Comparison of ENCODE assay signal across 30 cellular contexts in the genomic region with DNA sequence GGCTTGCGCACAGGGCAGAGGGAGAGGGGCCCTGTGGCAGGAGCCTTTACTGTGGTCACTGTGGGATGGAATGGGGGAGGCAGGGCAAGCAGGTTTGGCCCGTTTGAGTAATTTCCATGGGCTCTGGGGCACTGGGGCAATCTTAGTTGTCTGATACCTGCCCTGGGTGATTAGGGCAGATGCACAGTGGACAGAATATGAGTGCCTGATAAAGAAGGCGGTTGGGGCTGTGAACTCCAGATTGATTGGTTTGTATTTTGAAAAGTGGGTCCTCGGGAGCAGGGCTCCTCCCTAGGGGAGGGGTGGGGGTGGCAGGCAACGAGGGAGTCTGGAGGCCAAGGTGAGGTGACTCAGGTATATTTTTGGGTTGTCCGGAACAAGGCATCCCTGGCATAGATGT.
"Had no signal": no experiment of that assay in that cellular context is flagged by ENCODE, and none has a peak within 500 bp of the region (broad histone marks: within the 10 kb centered on the region; RNA-seq: fewer than 3 reads in every experiment).

No MANE protein-coding gene starts in this region.

- H3K27me3 ChIP-seq: esophagus squamous epithelium, left lung, right lobe of liver, suprapubic skin, transverse colon, upper lobe of right lung had no signal

- H3K4me3 Mint-ChIP-seq: dendritic cell treated with granulocyte-macrophage colony-stimulating factor and Interleukin-4, amounts not matched to agents 40 ng/mL and 50 ng/mL, for 4 days; mesothelial cell of epicardium; naive B cell; natural killer cell treated with Interleukin-12 subunit alpha and Interleukin-12 subunit beta and Interleukin-15 and Interleukin-18, amount 100 ng/mL, for 72 hours; neural crest cell; stimulated activated naive CD8-positive, alpha-beta T cell treated with anti-CD3 and anti-CD28 coated beads, Interleukin-15, amount 100 ng/mL, for 72 hours had no signal

- H3K4me3 ChIP-seq: esophagus squamous epithelium, left lung, mucosa of descending colon, right lobe of liver, smooth muscle cell, suprapubic skin, transverse colon, upper lobe of right lung, uterus had no signal

- H3K36me3 ChIP-seq: esophagus squamous epithelium, left lung, right lobe of liver, suprapubic skin, transverse colon, upper lobe of right lung, uterus had no signal

- H3K79me2 ChIP-seq: parathyroid adenoma had no signal

- H3K4me1 ChIP-seq: esophagus squamous epithelium, left lung, parathyroid adenoma, right lobe of liver, suprapubic skin, transverse colon, upper lobe of right lung, uterus had no signal

- H3K9me3 Mint-ChIP-seq: neural crest cell had no signal

- H3K27ac Mint-ChIP-seq: dendritic cell treated with granulocyte-macrophage colony-stimulating factor and Interleukin-4, amounts not matched to agents 40 ng/mL and 50 ng/mL, for 4 days; mesothelial cell of epicardium; naive B cell; natural killer cell treated with Interleukin-12 subunit alpha and Interleukin-12 subunit beta and Interleukin-15 and Interleukin-18, amount 100 ng/mL, for 72 hours; progenitor cell of endocrine pancreas; stimulated activated naive CD8-positive, alpha-beta T cell treated with anti-CD3 and anti-CD28 coated beads, Interleukin-15, amount 100 ng/mL, for 72 hours had no signal

- H3K36me3 Mint-ChIP-seq: mesothelial cell of epicardium; naive B cell; natural killer cell treated with Interleukin-12 subunit alpha and Interleukin-12 subunit beta and Interleukin-15 and Interleukin-18, amount 100 ng/mL, for 72 hours had no signal

- H3K4me1 Mint-ChIP-seq: mesothelial cell of epicardium; naive B cell; neural crest cell; stimulated activated naive CD8-positive, alpha-beta T cell treated with anti-CD3 and anti-CD28 coated beads, Interleukin-15, amount 100 ng/mL, for 72 hours had no signal

- ATAC-seq: left lung; mucosa of descending colon; natural killer cell treated with Interleukin-12 subunit alpha and Interleukin-12 subunit beta and Interleukin-15 and Interleukin-18, amount 100 ng/mL, for 72 hours; right lobe of liver; stimulated activated naive CD8-positive, alpha-beta T cell treated with anti-CD3 and anti-CD28 coated beads, Interleukin-15, amount 100 ng/mL, for 72 hours; upper lobe of right lung had no signal

- H3K9ac ChIP-seq: parathyroid adenoma had no signal

- H3K9me3 ChIP-seq: right lobe of liver, suprapubic skin, transverse colon, upper lobe of right lung, uterus had no signal

- DNase-seq: effector memory CD4-positive, alpha-beta T cell; erythroblast; esophagus squamous epithelium; hypothalamus; kidney; left lung; mesenchymal stem cell; mucosa of descending colon; naive B cell; right lobe of liver; stimulated activated CD4-positive, alpha-beta T cell treated with anti-CD3 and anti-CD28 coated beads, Interleukin-12 subunit alpha, Interleukin-12 subunit beta, amount 100 ng/mL, for 4 hours; stimulated activated CD4-positive, alpha-beta T cell treated with anti-CD3 and anti-CD28 coated beads, Interleukin-1b, Interleukin-23, amount 100 ng/mL, for 48 hours; stimulated activated CD4-positive, alpha-beta T cell treated with anti-CD3 and anti-CD28 coated beads, Interleukin-4, amount 100 ng/mL, for 1 hour; stimulated activated CD8-positive, alpha-beta memory T cell treated with anti-CD3 and anti-CD28 coated beads, Interleukin-4, amount 100 ng/mL, for 48 hours; stimulated activated naive CD4-positive, alpha-beta T cell; stimulated activated naive CD8-positive, alpha-beta T cell treated with anti-CD3 and anti-CD28 coated beads, Interleukin-15, amount 100 ng/mL, for 72 hours; transverse colon; upper lobe of right lung; uterus had no signal

- H3K4me2 ChIP-seq: smooth muscle cell had no signal

- H3K27ac ChIP-seq: esophagus squamous epithelium, left lung, parathyroid adenoma, right lobe of liver, suprapubic skin, transverse colon, upper lobe of right lung, uterus had no signal

- H2AFZ ChIP-seq: parathyroid adenoma had no signal

- FAIRE-seq: colon, endometrium, frontal cortex, kidney had no signal
